Comparison of ENCODE assay signal across 3 cellular contexts in the genomic region with DNA sequence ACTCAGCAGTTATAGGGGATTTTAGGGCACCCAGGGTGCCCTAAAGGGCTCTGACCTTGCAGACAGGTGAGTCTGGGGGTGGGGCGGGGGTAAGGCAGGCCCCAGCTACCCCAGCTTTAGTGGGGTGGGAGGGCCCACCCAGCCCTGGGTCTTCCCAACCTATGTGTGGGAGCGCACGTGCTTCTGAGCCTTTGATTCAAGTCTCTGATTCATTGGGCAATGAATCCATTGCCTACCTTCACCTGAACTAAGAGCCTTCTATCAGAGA.
TF ChIP-seq lines count a peak whose summit lies in the region.

No MANE protein-coding gene starts in this region.

TF ChIP-seq in SK-N-SH, 30 proteins besides CTCF, POLR2A, EP300 and RAD21 (continued from another document):
- TF ChIP-seq POLR2AphosphoS5 (IDR thresholded peaks at IDR 0.05; ENCODE audit: low read depth, low read length) (no peak), FOSL2 (IDR thresholded peaks at IDR 0.05; ENCODE audit: borderline replicate concordance, low read depth) (no peak), RXRA (IDR thresholded peaks at IDR 0.05; ENCODE audit: borderline replicate concordance, low read depth) (no peak), SIN3A (IDR thresholded peaks at IDR 0.05; ENCODE audit: borderline replicate concordance, low read depth, low read length) (no peak), TEAD4 (IDR thresholded peaks at IDR 0.05; ENCODE audit: borderline replicate concordance, insufficient read depth) (no peak), TCF12 (IDR thresholded peaks at IDR 0.05) (no peak), NRF1 (IDR thresholded peaks at IDR 0.05; ENCODE audit: low read depth, low read length) (no peak), RCOR1 (IDR thresholded peaks at IDR 0.05; ENCODE audit: low read length) (no peak), MEF2A (IDR thresholded peaks at IDR 0.05; ENCODE audit: borderline replicate concordance, low read depth) (no peak), FOXJ3 (CRISPR knock-in tag; IDR thresholded peaks at IDR 0.05) (no peak), CHD2 (IDR thresholded peaks at IDR 0.05; ENCODE audit: low read length, partially characterized antibody) (no peak), MXI1 (IDR thresholded peaks at IDR 0.05; ENCODE audit: low read depth, low read length) (no peak), GABPA (IDR thresholded peaks at IDR 0.05; ENCODE audit: low read depth) (no peak)

TF ChIP-seq in SK-N-SH treated with all-trans-retinoic acid at 6 μM for 48 hours, 23 proteins besides CTCF, POLR2A, EP300 and RAD21 (continued from another document):
- TF ChIP-seq, protein P1, sequence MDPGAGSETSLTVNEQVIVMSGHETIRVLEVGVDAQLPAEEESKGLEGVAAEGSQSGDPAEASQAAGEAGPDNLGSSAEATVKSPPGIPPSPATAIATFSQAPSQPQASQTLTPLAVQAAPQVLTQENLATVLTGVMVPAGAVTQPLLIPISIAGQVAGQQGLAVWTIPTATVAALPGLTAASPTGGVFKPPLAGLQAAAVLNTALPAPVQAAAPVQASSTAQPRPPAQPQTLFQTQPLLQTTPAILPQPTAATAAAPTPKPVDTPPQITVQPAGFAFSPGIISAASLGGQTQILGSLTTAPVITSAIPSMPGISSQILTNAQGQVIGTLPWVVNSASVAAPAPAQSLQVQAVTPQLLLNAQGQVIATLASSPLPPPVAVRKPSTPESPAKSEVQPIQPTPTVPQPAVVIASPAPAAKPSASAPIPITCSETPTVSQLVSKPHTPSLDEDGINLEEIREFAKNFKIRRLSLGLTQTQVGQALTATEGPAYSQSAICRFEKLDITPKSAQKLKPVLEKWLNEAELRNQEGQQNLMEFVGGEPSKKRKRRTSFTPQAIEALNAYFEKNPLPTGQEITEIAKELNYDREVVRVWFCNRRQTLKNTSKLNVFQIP (CRISPR knock-in tag; IDR thresholded peaks at IDR 0.05; ENCODE audit: borderline replicate concordance, low read depth), result no peak
- TF ChIP-seq ZC3H10 (CRISPR knock-in tag; IDR thresholded peaks at IDR 0.05) (no peak), OSR1 (CRISPR knock-in tag; IDR thresholded peaks at IDR 0.05) (no peak)
- TF ChIP-seq, protein P2, sequence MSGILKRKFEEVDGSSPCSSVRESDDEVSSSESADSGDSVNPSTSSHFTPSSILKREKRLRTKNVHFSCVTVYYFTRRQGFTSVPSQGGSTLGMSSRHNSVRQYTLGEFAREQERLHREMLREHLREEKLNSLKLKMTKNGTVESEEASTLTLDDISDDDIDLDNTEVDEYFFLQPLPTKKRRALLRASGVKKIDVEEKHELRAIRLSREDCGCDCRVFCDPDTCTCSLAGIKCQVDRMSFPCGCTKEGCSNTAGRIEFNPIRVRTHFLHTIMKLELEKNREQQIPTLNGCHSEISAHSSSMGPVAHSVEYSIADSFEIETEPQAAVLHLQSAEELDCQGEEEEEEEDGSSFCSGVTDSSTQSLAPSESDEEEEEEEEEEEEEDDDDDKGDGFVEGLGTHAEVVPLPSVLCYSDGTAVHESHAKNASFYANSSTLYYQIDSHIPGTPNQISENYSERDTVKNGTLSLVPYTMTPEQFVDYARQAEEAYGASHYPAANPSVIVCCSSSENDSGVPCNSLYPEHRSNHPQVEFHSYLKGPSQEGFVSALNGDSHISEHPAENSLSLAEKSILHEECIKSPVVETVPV (CRISPR knock-in tag; IDR thresholded peaks at IDR 0.05), result no peak

TF ChIP-seq in liver, 16 proteins besides CTCF, POLR2A, EP300 and RAD21 (continued from another document):
- TF ChIP-seq FOXA2 (IDR thresholded peaks at IDR 0.05) (no peak), GABPA (IDR thresholded peaks at IDR 0.05 in 1 of 2, conservative IDR thresholded peaks at IDR 0.05 in 1 of 2) (no peak), TAF1 (conservative IDR thresholded peaks at IDR 0.05) (no peak), HNF4A (conservative IDR thresholded peaks at IDR 0.05) (no peak), NR2F2 (IDR thresholded peaks at IDR 0.05) (no peak)
- TF ChIP-seq, protein P3, sequence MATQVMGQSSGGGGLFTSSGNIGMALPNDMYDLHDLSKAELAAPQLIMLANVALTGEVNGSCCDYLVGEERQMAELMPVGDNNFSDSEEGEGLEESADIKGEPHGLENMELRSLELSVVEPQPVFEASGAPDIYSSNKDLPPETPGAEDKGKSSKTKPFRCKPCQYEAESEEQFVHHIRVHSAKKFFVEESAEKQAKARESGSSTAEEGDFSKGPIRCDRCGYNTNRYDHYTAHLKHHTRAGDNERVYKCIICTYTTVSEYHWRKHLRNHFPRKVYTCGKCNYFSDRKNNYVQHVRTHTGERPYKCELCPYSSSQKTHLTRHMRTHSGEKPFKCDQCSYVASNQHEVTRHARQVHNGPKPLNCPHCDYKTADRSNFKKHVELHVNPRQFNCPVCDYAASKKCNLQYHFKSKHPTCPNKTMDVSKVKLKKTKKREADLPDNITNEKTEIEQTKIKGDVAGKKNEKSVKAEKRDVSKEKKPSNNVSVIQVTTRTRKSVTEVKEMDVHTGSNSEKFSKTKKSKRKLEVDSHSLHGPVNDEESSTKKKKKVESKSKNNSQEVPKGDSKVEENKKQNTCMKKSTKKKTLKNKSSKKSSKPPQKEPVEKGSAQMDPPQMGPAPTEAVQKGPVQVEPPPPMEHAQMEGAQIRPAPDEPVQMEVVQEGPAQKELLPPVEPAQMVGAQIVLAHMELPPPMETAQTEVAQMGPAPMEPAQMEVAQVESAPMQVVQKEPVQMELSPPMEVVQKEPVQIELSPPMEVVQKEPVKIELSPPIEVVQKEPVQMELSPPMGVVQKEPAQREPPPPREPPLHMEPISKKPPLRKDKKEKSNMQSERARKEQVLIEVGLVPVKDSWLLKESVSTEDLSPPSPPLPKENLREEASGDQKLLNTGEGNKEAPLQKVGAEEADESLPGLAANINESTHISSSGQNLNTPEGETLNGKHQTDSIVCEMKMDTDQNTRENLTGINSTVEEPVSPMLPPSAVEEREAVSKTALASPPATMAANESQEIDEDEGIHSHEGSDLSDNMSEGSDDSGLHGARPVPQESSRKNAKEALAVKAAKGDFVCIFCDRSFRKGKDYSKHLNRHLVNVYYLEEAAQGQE (IDR thresholded peaks at IDR 0.05), result no peak
TF ChIP-seq in liver: peak in this region for 0.
